ENCODE assay signal across 20 cellular contexts in genomic region chr4:67084801-67085200, GRCh38.
"Had no signal": no experiment of that assay in that cellular context is flagged by ENCODE, and none has a peak within 500 bp of the region (broad histone marks: within the 10 kb centered on the region; RNA-seq: fewer than 3 reads in every experiment).

No MANE protein-coding gene starts in this region.

- H3K4me3 ChIP-seq: hepatocyte, psoas muscle, right lobe of liver, smooth muscle cell, testis had no signal

- H3K27me3 ChIP-seq: hepatocyte, right lobe of liver, testis had no signal

- H3K36me3 ChIP-seq: right lobe of liver had no signal

- FAIRE-seq: endometrium, kidney, TTC549 had no signal

- H2AFZ ChIP-seq: hepatocyte had no signal

- H3K9me3 ChIP-seq: psoas muscle, right lobe of liver, testis had no signal

- H3K27ac ChIP-seq: hepatocyte, psoas muscle, right lobe of liver, testis had no signal

- DNase-seq: activated B cell treated with CpG ODN at 0.5 μM for 24 hours; activated CD4-positive, alpha-beta T cell treated with anti-CD3 and anti-CD28 coated beads for 48 hours; activated CD8-positive, alpha-beta T cell treated with anti-CD3 and anti-CD28 coated beads for 36 hours; activated gamma-delta T cell treated with Interleukin-2 at 50 U/mL for 16 hours; activated T-cell treated with anti-CD3 and anti-CD28 coated beads, Interleukin-2, amount 50 U/mL, for 72 hours; amniotic stem cell; cerebellar nuclear complex; kidney; left ventricle myocardium superior; mesenchymal stem cell; psoas muscle; right lobe of liver; stimulated activated naive CD8-positive, alpha-beta T cell treated with anti-CD3 and anti-CD28 coated beads, Interleukin-15, Interleukin-2, amounts not matched to agents 100 U/mL and 50 U/mL, for 24 hours; T-helper 2 cell; testis had no signal

- H3K4me2 ChIP-seq: hepatocyte, smooth muscle cell had no signal

- ATAC-seq: activated CD8-positive, alpha-beta T cell treated with anti-CD3 and anti-CD28 coated beads for 36 hours; activated T-cell treated with anti-CD3 and anti-CD28 coated beads, Interleukin-2, amount 50 U/mL, for 72 hours; left ventricle myocardium superior; natural killer cell treated with Interleukin-12 subunit alpha and Interleukin-12 subunit beta and Interleukin-15 and Interleukin-18, amount 100 ng/mL, for 72 hours; psoas muscle; right lobe of liver; stimulated activated naive CD8-positive, alpha-beta T cell treated with anti-CD3 and anti-CD28 coated beads, Interleukin-15, Interleukin-2, amounts not matched to agents 100 U/mL and 50 U/mL, for 24 hours had no signal

- H3K4me1 ChIP-seq: psoas muscle, right lobe of liver, testis had no signal
